Comparison of ENCODE assay signal across 11 cellular contexts in the genomic region with DNA sequence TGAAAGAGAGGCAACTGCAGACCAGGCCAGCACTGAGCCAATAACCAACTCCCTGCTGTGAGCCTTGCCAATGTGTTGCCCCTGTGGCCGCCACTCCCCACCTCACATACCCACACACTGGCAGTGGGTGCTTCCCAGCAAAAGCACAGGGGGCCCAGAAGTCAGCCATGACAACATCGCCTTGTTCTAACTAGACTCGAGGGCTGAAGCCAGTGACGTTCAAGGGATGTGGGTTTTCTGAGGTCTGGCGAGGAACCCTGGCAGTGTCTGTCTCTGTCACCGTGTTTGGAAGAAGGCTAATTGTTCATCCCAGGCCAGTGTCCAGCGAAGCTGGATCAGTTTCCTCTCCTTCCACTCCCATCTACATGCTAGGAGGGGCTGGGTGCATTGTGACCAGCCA.
DNase-seq lines count a peak whose midpoint lies in the region; ATAC-seq and TF ChIP-seq lines count a peak whose summit lies in the region.
"Had no signal": no experiment of that assay in that cellular context is flagged by ENCODE, and none has a peak within 500 bp of the region (broad histone marks: within the 10 kb centered on the region; RNA-seq: fewer than 3 reads in every experiment).

No MANE protein-coding gene starts in this region.

- intact Hi-C loops in IMR-90 (cut with micrococcal nuclease) = no loop called here

- peak overlapping the region; percentile 45; the same call in 1 of the 2 replicates for H3K14ac ChIP-seq in IMR-90 (replicated peaks; ENCODE audit: low read depth, low read length)

- TF ChIP-seq CTCF in IMR-90 (conservative IDR thresholded peaks at IDR 0.05; ENCODE audit: low read depth, low read length) = no peak

- POLR2A ChIA-PET in IMR-90 (lab: Charles Lee; ENCODE audit: unreplicated experiment) = no interaction called here

- H3K9me3 ChIP-seq in IMR-90 (ENCODE audit: control insufficient read depth, insufficient read depth, low read length) = no peaks in the 10 kb centered on the region

- dilution Hi-C loops in IMR-90 (cut with HindIII; ENCODE audit: low sequenced_read_pairs, unreplicated experiment) = no loop called here

- H4K5ac ChIP-seq in IMR-90 (ENCODE audit: low read depth, low read length) = no peak overlapping the region

- no TSS peak for BruUV-seq in IMR-90 (replicated peaks; lab: Mats Ljungman, UMichigan)

- 0 out of 2 replicates have a peak overlapping the region, but pooled peaks have one; percentile 48 for H2BK20ac ChIP-seq in IMR-90 (ENCODE audit: low read depth, low read length)

- H2AK9ac ChIP-seq in IMR-90 (replicated peaks; ENCODE audit: low read depth, low read length, poor library complexity) = no peak overlapping the region

- 0 out of 2 replicates have a peak, but pooled peaks cover 3% of the 10 kb centered on the region for H3K9me1 ChIP-seq in IMR-90 (ENCODE audit: insufficient read depth, low read length)

- H4K20me1 ChIP-seq in IMR-90 (ENCODE audit: insufficient read depth, low read length) = no peaks in the 10 kb centered on the region
- H4K20me1 ChIP-seq: BLaER1 had no signal

- no peak for TF ChIP-seq RAD21 in IMR-90 (IDR thresholded peaks at IDR 0.05; ENCODE audit: low read length)

- peak overlapping the region; percentile 10 for H4K91ac ChIP-seq in IMR-90 (ENCODE audit: insufficient read depth, low read depth, low read length)

- no peaks in the 10 kb centered on the region for H3K36me3 ChIP-seq in IMR-90 (ENCODE audit: control insufficient read depth, insufficient read depth, low read length)
- H3K36me3 ChIP-seq: BLaER1 had no signal

- DNase-seq in IMR-90 = no peak
- DNase-seq in activated CD8-positive, alpha-beta memory T cell treated with anti-CD3 and anti-CD28 coated beads for 48 hours (ENCODE audit: low read depth in 2 of 3, low spot score in 2 of 3) = peak in 2 of 3 experiments; percentile 46 to 56
- DNase-seq in central memory CD8-positive, alpha-beta T cell (ENCODE audit: low spot score in 2 of 2) = peak; percentile 49 to 81
- DNase-seq in stimulated activated CD8-positive, alpha-beta memory T cell treated with anti-CD3 and anti-CD28 coated beads, Interleukin-12 subunit alpha, Interleukin-12 subunit beta, amount 100 ng/mL, for 4 hours (ENCODE audit: low read depth) = peak; percentile 55
- DNase-seq in GM03348 (ENCODE audit: low spot score) = no peak
- no peak for DNase-seq in epidermal melanocyte (ENCODE audit: insufficient read length, low spot score)
- no peak for DNase-seq in COLO668 (lab: John Stamatoyannopoulos, UW; ENCODE audit: unreplicated experiment)
- DNase-seq in NOMO-1 (lab: John Stamatoyannopoulos, UW; ENCODE audit: unreplicated experiment in 2 of 2) = no peak
- DNase-seq: caudate nucleus had no signal

- no peak overlapping the region for H3K56ac ChIP-seq in IMR-90 (ENCODE audit: extremely low read depth, insufficient read depth, low read length)

- peaks cover 3% of the 10 kb centered on the region for H3K9me3 Mint-ChIP-seq in central memory CD8-positive, alpha-beta T cell

- no peak overlapping the region for H2BK120ac ChIP-seq in IMR-90 (ENCODE audit: low read depth, low read length)

- no peaks in the 10 kb centered on the region for H3K27me3 Mint-ChIP-seq in central memory CD8-positive, alpha-beta T cell

- H3K4ac ChIP-seq in IMR-90 (ENCODE audit: low read depth, low read length) = peak overlapping the region; percentile 2; the same call in 1 of the 2 replicates

- peak overlapping the region; percentile 57 for H3K4me3 Mint-ChIP-seq in central memory CD8-positive, alpha-beta T cell
- H3K4me3 Mint-ChIP-seq: neural crest cell had no signal

- H2AK5ac ChIP-seq in IMR-90 (ENCODE audit: low read depth, low read length) = 0 out of 2 replicates have a peak overlapping the region, but pooled peaks have one; percentile 27

- CTCF ChIA-PET in IMR-90 (lab: Yijun Ruan, JAX) = no interaction called here

- H2BK5ac ChIP-seq in IMR-90 (ENCODE audit: low read depth, low read length, poor library complexity, severe bottlenecking) = no peak overlapping the region

- no peaks in the 10 kb centered on the region for H3K27me3 ChIP-seq in IMR-90 (ENCODE audit: control insufficient read depth, insufficient read depth, low read length)
- H3K27me3 ChIP-seq: BLaER1 had no signal

- no peak overlapping the region for H4K8ac ChIP-seq in IMR-90 (ENCODE audit: low read depth in 2 of 2, low read length in 2 of 2)

- peak overlapping the region; percentile 9 for H2AFZ ChIP-seq in IMR-90 (replicated peaks; ENCODE audit: low read length, poor library complexity)

- H3K18ac ChIP-seq in IMR-90 (ENCODE audit: low read depth, low read length) = no peak overlapping the region

- WGBS in IMR-90 (ENCODE audit: extremely low coverage in 2 of 2, insufficient read length in 1 of 2), 2 experiments = no CpG with 5 or more reads among the region's 7 CpGs

- peak overlapping the region; percentile 45; the same call in 1 of the 3 replicates for H2BK15ac ChIP-seq in IMR-90 (ENCODE audit: low read depth, low read length)

- H3K9ac ChIP-seq in IMR-90 (ENCODE audit: low read depth, low read length) = no peak overlapping the region
- H3K9ac ChIP-seq: BLaER1 had no signal

- H3K4me1 Mint-ChIP-seq in central memory CD8-positive, alpha-beta T cell = peaks cover 68% of the 10 kb centered on the region
- H3K4me1 Mint-ChIP-seq: neural crest cell had no signal

- no peak overlapping the region for H3K23ac ChIP-seq in IMR-90 (ENCODE audit: low read depth, low read length)

- in situ Hi-C loops in IMR-90 (cut with MboI; ENCODE audit: low sequenced_read_pairs) = loop anchor here (10.0 kb wide), 1 partner anchor 317 kb away; the partner anchor contains the start of genes AMIGO2 and PCED1B

- H3K27ac Mint-ChIP-seq in central memory CD8-positive, alpha-beta T cell (ENCODE audit: low read depth) = peak overlapping the region; percentile 99

- no peak for TF ChIP-seq POLR2A in IMR-90 (IDR thresholded peaks at IDR 0.05; ENCODE audit: low read depth, low read length)

- peaks cover 4% of the 10 kb centered on the region; the same call in 1 of the 2 replicates for H3K4me1 ChIP-seq in IMR-90 (ENCODE audit: control insufficient read depth, insufficient read depth, low read length)

- no peaks in the 10 kb centered on the region for H3K79me1 ChIP-seq in IMR-90 (ENCODE audit: low read depth in 1 of 2, low read length in 2 of 2)

- no peak overlapping the region for H3K4me3 ChIP-seq in IMR-90 (ENCODE audit: insufficient read depth, low read depth, low read length)
- H3K4me3 ChIP-seq: BLaER1 had no signal

- peaks cover 9% of the 10 kb centered on the region for H3K36me3 Mint-ChIP-seq in central memory CD8-positive, alpha-beta T cell (ENCODE audit: insufficient read depth)

- H3K4me2 ChIP-seq in IMR-90 (ENCODE audit: low read depth, low read length) = no peak overlapping the region
- H3K4me2 ChIP-seq: BLaER1 had no signal

- H3K27ac ChIP-seq in IMR-90 (ENCODE audit: insufficient read depth, low read length) = no peak overlapping the region
- H3K27ac ChIP-seq: BLaER1 had no signal

- ATAC-seq in IMR-90 (ENCODE audit: low read depth) = no peak
- peak; percentile 93 for ATAC-seq in central memory CD8-positive, alpha-beta T cell (replicated peaks; ENCODE audit: extremely low read depth, poor library complexity, severe bottlenecking)

TF ChIP-seq in IMR-90, 13 proteins besides CTCF, POLR2A, EP300 and RAD21:
- TF ChIP-seq USF2 (IDR thresholded peaks at IDR 0.05; ENCODE audit: low read depth, low read length) = no peak
- no peak for TF ChIP-seq RFX5 (IDR thresholded peaks at IDR 0.05; ENCODE audit: low read depth, low read length)
- no peak for TF ChIP-seq FOS (IDR thresholded peaks at IDR 0.05; ENCODE audit: low read depth, low read length)
- no peak for TF ChIP-seq NFE2L2 (IDR thresholded peaks at IDR 0.05; ENCODE audit: low read depth, low read length)
- no peak for TF ChIP-seq MAZ (IDR thresholded peaks at IDR 0.05; ENCODE audit: borderline replicate concordance, low read depth, low read length)
- TF ChIP-seq CHD1 (IDR thresholded peaks at IDR 0.05; ENCODE audit: low read depth, low read length) = no peak
- TF ChIP-seq MXI1 (IDR thresholded peaks at IDR 0.05; ENCODE audit: borderline replicate concordance, low read depth, low read length) = no peak
- no peak for TF ChIP-seq SMC3 (IDR thresholded peaks at IDR 0.05; ENCODE audit: low read depth, low read length)
- no peak for TF ChIP-seq RCOR1 (IDR thresholded peaks at IDR 0.05; ENCODE audit: insufficient replicate concordance, low read length)
- TF ChIP-seq, protein P1, sequence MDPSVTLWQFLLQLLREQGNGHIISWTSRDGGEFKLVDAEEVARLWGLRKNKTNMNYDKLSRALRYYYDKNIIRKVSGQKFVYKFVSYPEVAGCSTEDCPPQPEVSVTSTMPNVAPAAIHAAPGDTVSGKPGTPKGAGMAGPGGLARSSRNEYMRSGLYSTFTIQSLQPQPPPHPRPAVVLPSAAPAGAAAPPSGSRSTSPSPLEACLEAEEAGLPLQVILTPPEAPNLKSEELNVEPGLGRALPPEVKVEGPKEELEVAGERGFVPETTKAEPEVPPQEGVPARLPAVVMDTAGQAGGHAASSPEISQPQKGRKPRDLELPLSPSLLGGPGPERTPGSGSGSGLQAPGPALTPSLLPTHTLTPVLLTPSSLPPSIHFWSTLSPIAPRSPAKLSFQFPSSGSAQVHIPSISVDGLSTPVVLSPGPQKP (IDR thresholded peaks at IDR 0.05; ENCODE audit: borderline replicate concordance, low read depth, low read length) = no peak
- TF ChIP-seq MAFK (IDR thresholded peaks at IDR 0.05; ENCODE audit: low read depth, low read length) = no peak
- TF ChIP-seq BHLHE40 (IDR thresholded peaks at IDR 0.05; ENCODE audit: low read depth, low read length) = no peak
- TF ChIP-seq CEBPB (IDR thresholded peaks at IDR 0.05; ENCODE audit: low read depth, low read length) = no peak

Comparison
In these comparisons a context has a peak if more than half of its experiments do, and no peak if none do; other contexts are left out.
1. DNase-seq: peak in activated CD8-positive, alpha-beta memory T cell treated with anti-CD3 and anti-CD28 coated beads for 48 hours (2 of 3), central memory CD8-positive, alpha-beta T cell (2 of 2) and stimulated activated CD8-positive, alpha-beta memory T cell treated with anti-CD3 and anti-CD28 coated beads, Interleukin-12 subunit alpha, Interleukin-12 subunit beta, amount 100 ng/mL, for 4 hours (single experiment); none in IMR-90 (single experiment), GM03348 (single experiment), epidermal melanocyte (single experiment), COLO668 (single experiment) and NOMO-1 (0 of 2).